In the genomic region with DNA sequence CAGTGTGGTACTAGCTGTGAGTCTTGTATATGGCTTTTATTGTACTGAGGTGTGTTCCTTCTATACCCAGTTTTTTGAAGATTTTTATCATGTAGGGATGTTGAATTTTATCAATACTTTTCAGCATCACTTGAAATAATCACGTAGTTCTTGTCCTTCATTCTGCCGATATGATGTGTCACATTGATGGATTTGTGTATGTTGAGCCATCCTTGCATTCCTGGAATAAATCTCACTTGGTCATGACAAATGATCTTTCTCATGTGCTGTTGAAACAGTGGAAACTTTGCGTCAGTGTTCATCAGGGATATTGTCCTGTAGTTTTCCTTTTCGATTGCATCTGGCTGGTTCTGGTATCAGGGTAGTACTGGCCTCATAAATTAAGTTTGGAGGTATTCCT, we compare ENCODE assay signal across 2 cellular contexts.
TF ChIP-seq lines count a peak whose summit lies in the region.

No MANE protein-coding gene starts in this region.

TF ChIP-seq in HepG2, 621 proteins besides CTCF, POLR2A, EP300 and RAD21:
- TF ChIP-seq ZNF124 (CRISPR knock-in tag; IDR thresholded peaks at IDR 0.05) = no peak
- TF ChIP-seq ZFP36 (IDR thresholded peaks at IDR 0.05; ENCODE audit: borderline replicate concordance, low read depth, low read length, partially characterized antibody) = no peak
- no peak for TF ChIP-seq NFYC (CRISPR knock-in tag; IDR thresholded peaks at IDR 0.05)
- TF ChIP-seq SNAPC2 (CRISPR knock-in tag; IDR thresholded peaks at IDR 0.05) = no peak
- TF ChIP-seq, protein P1, sequence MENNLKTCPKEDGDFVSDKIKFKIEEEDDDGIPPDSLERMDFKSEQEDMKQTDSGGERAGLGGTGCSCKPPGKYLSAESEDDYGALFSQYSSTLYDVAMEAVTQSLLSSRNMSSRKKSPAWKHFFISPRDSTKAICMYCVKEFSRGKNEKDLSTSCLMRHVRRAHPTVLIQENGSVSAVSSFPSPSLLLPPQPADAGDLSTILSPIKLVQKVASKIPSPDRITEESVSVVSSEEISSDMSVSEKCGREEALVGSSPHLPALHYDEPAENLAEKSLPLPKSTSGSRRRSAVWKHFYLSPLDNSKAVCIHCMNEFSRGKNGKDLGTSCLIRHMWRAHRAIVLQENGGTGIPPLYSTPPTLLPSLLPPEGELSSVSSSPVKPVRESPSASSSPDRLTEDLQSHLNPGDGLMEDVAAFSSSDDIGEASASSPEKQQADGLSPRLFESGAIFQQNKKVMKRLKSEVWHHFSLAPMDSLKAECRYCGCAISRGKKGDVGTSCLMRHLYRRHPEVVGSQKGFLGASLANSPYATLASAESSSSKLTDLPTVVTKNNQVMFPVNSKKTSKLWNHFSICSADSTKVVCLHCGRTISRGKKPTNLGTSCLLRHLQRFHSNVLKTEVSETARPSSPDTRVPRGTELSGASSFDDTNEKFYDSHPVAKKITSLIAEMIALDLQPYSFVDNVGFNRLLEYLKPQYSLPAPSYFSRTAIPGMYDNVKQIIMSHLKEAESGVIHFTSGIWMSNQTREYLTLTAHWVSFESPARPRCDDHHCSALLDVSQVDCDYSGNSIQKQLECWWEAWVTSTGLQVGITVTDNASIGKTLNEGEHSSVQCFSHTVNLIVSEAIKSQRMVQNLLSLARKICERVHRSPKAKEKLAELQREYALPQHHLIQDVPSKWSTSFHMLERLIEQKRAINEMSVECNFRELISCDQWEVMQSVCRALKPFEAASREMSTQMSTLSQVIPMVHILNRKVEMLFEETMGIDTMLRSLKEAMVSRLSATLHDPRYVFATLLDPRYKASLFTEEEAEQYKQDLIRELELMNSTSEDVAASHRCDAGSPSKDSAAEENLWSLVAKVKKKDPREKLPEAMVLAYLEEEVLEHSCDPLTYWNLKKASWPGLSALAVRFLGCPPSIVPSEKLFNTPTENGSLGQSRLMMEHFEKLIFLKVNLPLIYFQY (CRISPR knock-in tag; IDR thresholded peaks at IDR 0.05; ENCODE audit: borderline replicate concordance) = no peak
- no peak for TF ChIP-seq RBAK (CRISPR knock-in tag; IDR thresholded peaks at IDR 0.05)

TF ChIP-seq in GM23338, 12 proteins besides CTCF, POLR2A, EP300 and RAD21:
- no peak for TF ChIP-seq EZH2phosphoT487 (IDR thresholded peaks at IDR 0.05; ENCODE audit: unreplicated experiment)
- TF ChIP-seq ZNF114 (CRISPR knock-in tag; IDR thresholded peaks at IDR 0.05) = no peak
- no peak for TF ChIP-seq STAT1 (IDR thresholded peaks at IDR 0.05; ENCODE audit: unreplicated experiment)
- TF ChIP-seq, protein P2, sequence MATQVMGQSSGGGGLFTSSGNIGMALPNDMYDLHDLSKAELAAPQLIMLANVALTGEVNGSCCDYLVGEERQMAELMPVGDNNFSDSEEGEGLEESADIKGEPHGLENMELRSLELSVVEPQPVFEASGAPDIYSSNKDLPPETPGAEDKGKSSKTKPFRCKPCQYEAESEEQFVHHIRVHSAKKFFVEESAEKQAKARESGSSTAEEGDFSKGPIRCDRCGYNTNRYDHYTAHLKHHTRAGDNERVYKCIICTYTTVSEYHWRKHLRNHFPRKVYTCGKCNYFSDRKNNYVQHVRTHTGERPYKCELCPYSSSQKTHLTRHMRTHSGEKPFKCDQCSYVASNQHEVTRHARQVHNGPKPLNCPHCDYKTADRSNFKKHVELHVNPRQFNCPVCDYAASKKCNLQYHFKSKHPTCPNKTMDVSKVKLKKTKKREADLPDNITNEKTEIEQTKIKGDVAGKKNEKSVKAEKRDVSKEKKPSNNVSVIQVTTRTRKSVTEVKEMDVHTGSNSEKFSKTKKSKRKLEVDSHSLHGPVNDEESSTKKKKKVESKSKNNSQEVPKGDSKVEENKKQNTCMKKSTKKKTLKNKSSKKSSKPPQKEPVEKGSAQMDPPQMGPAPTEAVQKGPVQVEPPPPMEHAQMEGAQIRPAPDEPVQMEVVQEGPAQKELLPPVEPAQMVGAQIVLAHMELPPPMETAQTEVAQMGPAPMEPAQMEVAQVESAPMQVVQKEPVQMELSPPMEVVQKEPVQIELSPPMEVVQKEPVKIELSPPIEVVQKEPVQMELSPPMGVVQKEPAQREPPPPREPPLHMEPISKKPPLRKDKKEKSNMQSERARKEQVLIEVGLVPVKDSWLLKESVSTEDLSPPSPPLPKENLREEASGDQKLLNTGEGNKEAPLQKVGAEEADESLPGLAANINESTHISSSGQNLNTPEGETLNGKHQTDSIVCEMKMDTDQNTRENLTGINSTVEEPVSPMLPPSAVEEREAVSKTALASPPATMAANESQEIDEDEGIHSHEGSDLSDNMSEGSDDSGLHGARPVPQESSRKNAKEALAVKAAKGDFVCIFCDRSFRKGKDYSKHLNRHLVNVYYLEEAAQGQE (IDR thresholded peaks at IDR 0.05; ENCODE audit: unreplicated experiment) = no peak
- TF ChIP-seq, protein P3, sequence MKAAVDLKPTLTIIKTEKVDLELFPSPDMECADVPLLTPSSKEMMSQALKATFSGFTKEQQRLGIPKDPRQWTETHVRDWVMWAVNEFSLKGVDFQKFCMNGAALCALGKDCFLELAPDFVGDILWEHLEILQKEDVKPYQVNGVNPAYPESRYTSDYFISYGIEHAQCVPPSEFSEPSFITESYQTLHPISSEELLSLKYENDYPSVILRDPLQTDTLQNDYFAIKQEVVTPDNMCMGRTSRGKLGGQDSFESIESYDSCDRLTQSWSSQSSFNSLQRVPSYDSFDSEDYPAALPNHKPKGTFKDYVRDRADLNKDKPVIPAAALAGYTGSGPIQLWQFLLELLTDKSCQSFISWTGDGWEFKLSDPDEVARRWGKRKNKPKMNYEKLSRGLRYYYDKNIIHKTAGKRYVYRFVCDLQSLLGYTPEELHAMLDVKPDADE (IDR thresholded peaks at IDR 0.05) = no peak
- TF ChIP-seq POLR2AphosphoS5 (IDR thresholded peaks at IDR 0.05; ENCODE audit: low read depth) = no peak
- TF ChIP-seq NANOG (IDR thresholded peaks at IDR 0.05; ENCODE audit: borderline replicate concordance) = no peak
- no peak for TF ChIP-seq JUNB (IDR thresholded peaks at IDR 0.05; ENCODE audit: unreplicated experiment)
- no peak for TF ChIP-seq ZNF331 (CRISPR knock-in tag; IDR thresholded peaks at IDR 0.05; ENCODE audit: low read depth)
- no peak for TF ChIP-seq EZH2 (IDR thresholded peaks at IDR 0.05; ENCODE audit: low read depth, unreplicated experiment)
- TF ChIP-seq CREB1 (CRISPR knock-in tag; IDR thresholded peaks at IDR 0.05; ENCODE audit: low read depth) = no peak
